ENCODE assay signal across 25 cellular contexts in genomic region chr20:62433655-62434054, GRCh38. TPM values are rescaled to one million over a fixed set of nuclear protein-coding genes. Genes with fewer than 3 reads are reported as not detected.
DNase-seq lines count a peak whose midpoint lies in the region; ATAC-seq and TF ChIP-seq lines count a peak whose summit lies in the region.
"Had no signal": no experiment of that assay in that cellular context is flagged by ENCODE, and none has a peak within 500 bp of the region (broad histone marks: within the 10 kb centered on the region; RNA-seq: fewer than 3 reads in every experiment).

No MANE protein-coding gene starts in this region.

- peak; percentile 67 for ATAC-seq in left ventricle myocardium superior
- ATAC-seq in psoas muscle, result peak; percentile 43 to 81 (median 70)
- ATAC-seq: stimulated activated memory B cell treated with anti-CD40 and anti-IgM and Interleukin-4, amounts not matched to agents 10 μg/mL and 1 μg/mL and 100 μg/mL, for 72 hours; upper lobe of right lung had no signal

- intact Hi-C loops in ascending aorta (cut with DNase I), result no loop called here
- intact Hi-C loops in left ventricle myocardium superior (cut with micrococcal nuclease), result no loop called here
- intact Hi-C loops in psoas muscle (cut with DNase I), result no loop called here

- WGBS in psoas muscle, 3 donors, result 6 to 17% (median 9%) methylated on average over 20 of the region's 20 CpGs

- peak; percentile 66 for DNase-seq in AG20443 (ENCODE audit: low spot score)
- DNase-seq in ascending aorta (ENCODE audit: low spot score in 2 of 2), result peak in 1 of 2 donors; percentile 68
- DNase-seq in left ventricle myocardium superior, result peak; percentile 61
- DNase-seq in psoas muscle, result no peak
- no peak for DNase-seq in germinal center (ENCODE audit: low spot score)
- no peak for DNase-seq in NCI-H2107 treated with DMSO at 0.1 percent for 48 hours (lab: John Stamatoyannopoulos, UW; ENCODE audit: unreplicated experiment)
- DNase-seq in NCI-H1048 (lab: John Stamatoyannopoulos, UW), result no peak
- DNase-seq in NCI-H748 treated with DMSO at 0.1 percent for 48 hours (lab: John Stamatoyannopoulos, UW), result no peak
- DNase-seq: activated CD8-positive, alpha-beta memory T cell treated with anti-CD3 and anti-CD28 coated beads for 24 hours; brain microvascular endothelial cell; dermis blood vessel endothelial cell; DMS153; erythroblast; HCEC 1CT; kidney glomerular epithelial cell; NCI-H146; NCI-H345; RPMI8226; stimulated activated CD4-positive, alpha-beta T cell treated with anti-CD3 and anti-CD28 coated beads, Interleukin-12 subunit alpha, Interleukin-12 subunit beta, amount 100 ng/mL, for 4 hours; SW 1271; upper lobe of right lung had no signal

- peaks cover 0 to 11% of the 10 kb centered on the region in 2 donors for H3K4me1 ChIP-seq in ascending aorta
- H3K4me1 ChIP-seq in psoas muscle, result peaks cover 14% of the 10 kb centered on the region
- H3K4me1 ChIP-seq: upper lobe of right lung had no signal

- H3K27me3 ChIP-seq in ascending aorta (no peaks in the 10 kb centered on the region), psoas muscle (ENCODE audit: insufficient read depth in 3 of 3, low read length in 2 of 3) (peaks cover 0 to 8% (median 1%) of the 10 kb centered on the region in 3 donors)
- H3K27me3 ChIP-seq: upper lobe of right lung had no signal

- TF ChIP-seq CTCF in ascending aorta (IDR thresholded peaks at IDR 0.05) (no peak), psoas muscle (IDR thresholded peaks at IDR 0.05) (no peak)

- H3K27ac ChIP-seq in ascending aorta, result peak overlapping the region; percentile 26 to 45
- no peak overlapping the region for H3K27ac ChIP-seq in psoas muscle
- H3K27ac ChIP-seq: brain microvascular endothelial cell, upper lobe of right lung had no signal

- H3K36me3 ChIP-seq in ascending aorta (no peaks in the 10 kb centered on the region), psoas muscle (ENCODE audit: insufficient read depth in 1 of 2, low read depth in 1 of 2) (no peaks in the 10 kb centered on the region)
- H3K36me3 ChIP-seq: brain microvascular endothelial cell, upper lobe of right lung had no signal

- H3K9me3 ChIP-seq in ascending aorta (no peaks in the 10 kb centered on the region), psoas muscle (no peaks in the 10 kb centered on the region)
- H3K9me3 ChIP-seq: upper lobe of right lung had no signal

- peak overlapping the region; percentile 10 to 45 for H3K4me3 ChIP-seq in ascending aorta
- no peak overlapping the region for H3K4me3 ChIP-seq in psoas muscle
- H3K4me3 ChIP-seq: upper lobe of right lung had no signal

RNA-seq across cellular contexts. Expression of gene RBBP8NL, which starts 6.3 kb away (rescaled TPM):
- total RNA-seq in ascending aorta, result not detected
- not detected for total RNA-seq in left ventricle myocardium superior
- not detected for total RNA-seq in psoas muscle
- polyA plus RNA-seq in psoas muscle, result under 1 TPM in 2 of 3 donors, not detected in 1; 0.03 to 0.08 TPM
- total RNA-seq: A172, dermis blood vessel endothelial cell, MCF 10A, osteoblast had no signal

RNA-seq across cellular contexts. Expression of gene CABLES2, which starts 26.6 kb away (rescaled TPM):
- 0.43 TPM for total RNA-seq in ascending aorta
- 19.1 TPM for total RNA-seq in left ventricle myocardium superior
- total RNA-seq in psoas muscle, result 1 to 10 TPM; 3.0 to 4.2 (median 3.9) TPM
- polyA plus RNA-seq in psoas muscle, result 1 to 10 TPM; 2.4 to 4.3 (median 3.5) TPM

RNA-seq across cellular contexts. Expression of gene GATA5, which starts 42.1 kb away (rescaled TPM):
- not detected for total RNA-seq in ascending aorta
- total RNA-seq in left ventricle myocardium superior, result 18.1 TPM
- under 1 TPM in 2 of 4 donors, not detected in 2; 0.13 to 0.14 TPM for total RNA-seq in psoas muscle
- polyA plus RNA-seq in psoas muscle, result under 1 TPM in 2 of 3 donors, not detected in 1; 0.01 to 0.03 TPM
- total RNA-seq: dermis blood vessel endothelial cell, MCF 10A, osteoblast had no signal

RNA-seq across cellular contexts. Expression of gene RPS21, which starts 46.8 kb away (rescaled TPM):
- total RNA-seq in ascending aorta, result 1,828 TPM
- total RNA-seq in left ventricle myocardium superior, result 693 TPM
- total RNA-seq in psoas muscle, result 1,000 to 10,000 TPM in 3 of 4 donors, 100 to 1,000 TPM in 1; 602 to 1,206 (median 1,044) TPM
- polyA plus RNA-seq in psoas muscle, result 1,000 to 10,000 TPM; 3,473 to 5,162 (median 3,791) TPM

Comparison
In these comparisons a context has a peak if more than half of its experiments do, and no peak if none do; other contexts are left out.
1. DNase-seq: peak in AG20443 (single experiment) and left ventricle myocardium superior (single experiment); none in psoas muscle (0 of 2), germinal center (single experiment), NCI-H2107 treated with DMSO at 0.1 percent for 48 hours (single experiment), NCI-H1048 (single experiment) and NCI-H748 treated with DMSO at 0.1 percent for 48 hours (single experiment).
2. RNA of gene GATA5, which starts 42.1 kb away (total RNA-seq): 18.1 TPM in left ventricle myocardium superior (single experiment); 0.13 to 0.14 TPM in psoas muscle and not detected in ascending aorta (single experiment); every median in the first group is over 10 times any median in the second.